ENCODE assay signal across 24 cellular contexts in the genomic region with DNA sequence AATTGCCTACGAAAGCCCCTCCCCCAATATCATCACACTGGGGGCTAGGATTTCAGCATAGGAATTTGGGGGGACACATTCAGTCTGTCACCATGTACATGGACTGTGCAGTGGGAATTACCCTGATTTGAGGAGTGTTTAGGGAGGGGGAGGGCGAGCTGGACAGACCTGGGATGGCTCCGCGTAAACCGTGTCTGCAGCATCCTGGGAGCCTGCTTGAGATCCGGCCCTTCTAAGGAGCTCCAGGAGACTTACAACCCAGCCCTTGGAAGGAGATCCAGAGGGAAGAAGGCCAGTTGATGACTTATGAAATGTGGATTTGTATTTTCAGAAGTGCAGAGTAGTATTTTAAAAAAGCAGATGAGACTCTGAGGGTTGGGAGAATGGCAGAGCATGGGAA.
"Had no signal": no experiment of that assay in that cellular context is flagged by ENCODE, and none has a peak within 500 bp of the region (broad histone marks: within the 10 kb centered on the region; RNA-seq: fewer than 3 reads in every experiment).

No MANE protein-coding gene starts in this region.

- H3K27me3 ChIP-seq: brain microvascular endothelial cell had no signal

- ATAC-seq: activated naive CD4-positive, alpha-beta T cell treated with anti-CD3 and anti-CD28 coated beads, Interleukin-2, amount 50 U/mL, for 72 hours; activated T-cell treated with anti-CD3 and anti-CD28 coated beads, Interleukin-2, amount 50 U/mL, for 72 hours; WTC11 had no signal

- H3K27ac ChIP-seq: brain microvascular endothelial cell, epithelial cell of prostate, VCaP had no signal

- DNase-seq: activated CD4-positive, alpha-beta memory T cell treated with anti-CD3 and anti-CD28 coated beads, Interleukin-2, amount 10 ng/mL, durations not matched to agents 7 days and 5 days; activated CD4-positive, alpha-beta T cell treated with anti-CD3 and anti-CD28 coated beads for 1 hour; activated CD4-positive, alpha-beta T cell treated with anti-CD3 and anti-CD28 coated beads for 4 hours; activated CD4-positive, alpha-beta T cell treated with anti-CD3 and anti-CD28 coated beads, Interleukin-2, amount 10 ng/mL, durations not matched to agents 7 days and 5 days; activated CD4-positive, alpha-beta T cell treated with anti-CD3 and anti-CD28 coated beads, Interleukin-2, amount 50 U/mL, for 4 hours; activated CD8-positive, alpha-beta memory T cell treated with anti-CD3 and anti-CD28 coated beads, Interleukin-2, amount 50 U/mL, for 48 hours; activated gamma-delta T cell; activated naive CD4-positive, alpha-beta T cell; activated naive CD4-positive, alpha-beta T cell treated with anti-CD3 and anti-CD28 coated beads, Interleukin-2, amount 10 ng/mL, durations not matched to agents 7 days and 5 days; activated naive CD8-positive, alpha-beta T cell treated with anti-CD3 and anti-CD28 coated beads, Interleukin-2, amount 10 ng/mL, durations not matched to agents 7 days and 5 days; activated T-cell treated with anti-CD3 and anti-CD28 coated beads for 4 hours; activated T-cell treated with anti-CD3 and anti-CD28 coated beads, Interleukin-2, amount 50 U/mL, for 24 hours; activated T-cell treated with anti-CD3 and anti-CD28 coated beads, Interleukin-2, amount 50 U/mL, for 72 hours; brain microvascular endothelial cell; caudate nucleus; cortex of kidney; dermis blood vessel endothelial cell; effector CD4-positive, alpha-beta T cell; foreskin melanocyte; T-helper 2 cell had no signal

- H3K36me3 ChIP-seq: brain microvascular endothelial cell had no signal
